In the genomic region with DNA sequence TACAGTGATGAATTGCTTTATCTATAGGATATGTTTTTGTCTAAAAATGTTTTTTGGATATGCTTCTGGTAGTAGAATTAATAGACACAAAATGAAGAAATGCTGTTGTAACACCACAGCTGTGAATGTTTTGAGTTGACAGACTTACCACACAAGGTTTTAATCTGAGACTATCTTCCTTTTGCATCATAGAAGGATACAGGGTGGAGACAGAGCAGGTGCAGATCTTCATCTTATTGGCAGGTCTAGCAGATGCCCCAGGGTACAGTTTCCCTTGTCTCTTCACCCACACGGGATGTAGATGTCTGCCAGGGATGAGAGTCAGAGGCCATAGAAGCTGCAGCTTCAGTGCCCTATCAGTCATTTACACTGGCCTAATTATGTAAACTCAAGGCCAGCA, we compare ENCODE assay signal across 8 cellular contexts. TPM values are rescaled to one million over a fixed set of nuclear protein-coding genes. Genes with fewer than 3 reads are reported as not detected.
"Had no signal": no experiment of that assay in that cellular context is flagged by ENCODE, and none has a peak within 500 bp of the region (broad histone marks: within the 10 kb centered on the region; RNA-seq: fewer than 3 reads in every experiment).

No MANE protein-coding gene starts in this region.

- H3K4me2 ChIP-seq: GM23338 had no signal

- H3K9me3 Mint-ChIP-seq: GM23338, H9 had no signal

- H2AFZ ChIP-seq: GM23338 had no signal

- H3K27ac Mint-ChIP-seq: GM23338, H9 had no signal

- H3K4me3 ChIP-seq: GM23338, K562 had no signal

- DNase-seq: H9, HCEC 1CT, IMR-90, KG1 had no signal

- H3K4me3 Mint-ChIP-seq: GM23338, H9 had no signal

- ATAC-seq: GM23338, K562 had no signal

RNA-seq across cellular contexts. Expression of gene OOSP3, which starts 1.0 kb away (rescaled TPM):
- total RNA-seq: GM23338, H1, H9, HT-29, IMR-90, K562 had no signal
- polyA plus RNA-seq: GM23338, H1, IMR-90 had no signal

RNA-seq across cellular contexts. Expression of gene TCN1, which starts 13.2 kb away (rescaled TPM):
- total RNA-seq: GM23338, H1, H9, IMR-90 had no signal
- polyA plus RNA-seq: GM23338, H1, IMR-90 had no signal

RNA-seq across cellular contexts. Expression of gene CBLIF, which starts 34.2 kb away (rescaled TPM):
- total RNA-seq: GM23338, H1, H9, HT-29, IMR-90 had no signal
- polyA plus RNA-seq: GM23338, H1, IMR-90 had no signal

RNA-seq across cellular contexts. Expression of gene OOSP1, which starts 58.7 kb away (rescaled TPM):
- total RNA-seq: GM23338, H1, H9, HT-29, IMR-90 had no signal
- polyA plus RNA-seq: GM23338, H1, IMR-90 had no signal
